21 cellular contexts compared by ENCODE assay signal in genomic region chr17:49834118-49834743, GRCh38. TPM values are rescaled to one million over a fixed set of nuclear protein-coding genes. Genes with fewer than 3 reads are reported as not detected.
DNase-seq lines count a peak whose midpoint lies in the region; ATAC-seq, FAIRE-seq and TF ChIP-seq lines count a peak whose summit lies in the region.
"Had no signal": no experiment of that assay in that cellular context is flagged by ENCODE, and none has a peak within 500 bp of the region (broad histone marks: within the 10 kb centered on the region; RNA-seq: fewer than 3 reads in every experiment).

No MANE protein-coding gene starts in this region.

- TF ChIP-seq RAD21 in HepG2 (CRISPR knock-in tag; IDR thresholded peaks at IDR 0.05) = no peak

- no peak for DNase-seq in HepG2 (ENCODE audit: low spot score)
- no peak for DNase-seq in right lobe of liver
- peak; percentile 25 to 68 for DNase-seq in dermis microvascular lymphatic vessel endothelial cell (ENCODE audit: low read depth in 2 of 2)
- peak; percentile 89 for DNase-seq in iris pigment epithelial cell (ENCODE audit: low read depth)
- DNase-seq in upper lobe of right lung = no peak
- no peak for DNase-seq in NCI-H526 treated with DMSO at 0.1 percent for 48 hours (lab: John Stamatoyannopoulos, UW)
- no peak for DNase-seq in NCI-H1436 (lab: John Stamatoyannopoulos, UW)
- DNase-seq: 8988T, C1 segment of cervical spinal cord, DND-41, GM23248, HCEC 1CT, KBM-7, NCI-H1048, NCI-H146, NCI-H2081, NCI-H82, PC-9 had no signal

- no peak for FAIRE-seq in HepG2 (lab: Jason Lieb, UNC)
- FAIRE-seq: G401.6 had no signal

- no peaks in the 10 kb centered on the region for H3K27me3 ChIP-seq in HepG2 (ENCODE audit: control insufficient read depth in 1 of 2, insufficient read depth in 2 of 2, low read length in 2 of 2)
- H3K27me3 ChIP-seq in right lobe of liver = no peaks in the 10 kb centered on the region
- H3K27me3 ChIP-seq in upper lobe of right lung = no peaks in the 10 kb centered on the region

- in situ Hi-C loops in HepG2 (cut with HindIII; ENCODE audit: extremely low pct_ligation_motif_present, low pct_unique_long_range_greater_than_20kb) = no loop called here

- no peaks in the 10 kb centered on the region for H3K79me2 ChIP-seq in HepG2 (ENCODE audit: insufficient read depth, low read length)

- H3K36me3 ChIP-seq in HepG2 (replicated peaks in 1 of 2; ENCODE audit: control insufficient read depth in 1 of 2, insufficient read depth in 2 of 2, low read length in 2 of 2) = peaks cover 1 to 23% of the 10 kb centered on the region in 2 experiments
- peaks cover 0 to 6% (median 3%) of the 10 kb centered on the region in 4 donors for H3K36me3 ChIP-seq in right lobe of liver
- peaks cover 29% of the 10 kb centered on the region for H3K36me3 ChIP-seq in upper lobe of right lung

- intact Hi-C loops in HepG2 (cut with micrococcal nuclease; ENCODE audit: unreplicated experiment) (no loop called here), right lobe of liver (cut with DNase I) (no loop called here), upper lobe of right lung (cut with DNase I) (no loop called here)

- CTCF ChIA-PET in HepG2 (lab: Yijun Ruan, JAX; ENCODE audit: low intra/inter-chr PET ratio, low total read pairs) = no interaction called here

- H3K4me3 ChIP-seq in HepG2 (replicated peaks in 1 of 3; ENCODE audit: insufficient read depth in 1 of 3, low read depth in 2 of 3, low read length in 3 of 3) (no peak overlapping the region), right lobe of liver (no peak overlapping the region), upper lobe of right lung (no peak overlapping the region)
- H3K4me3 ChIP-seq: GM23248, PC-9 had no signal

- H3K27ac ChIP-seq in HepG2 (ENCODE audit: extremely low read length, insufficient read depth, low read length) (no peak overlapping the region), right lobe of liver (no peak overlapping the region), upper lobe of right lung (peak overlapping the region; percentile 75)
- H3K27ac ChIP-seq: GM23248, PC-9 had no signal

- no peak overlapping the region for H2AFZ ChIP-seq in HepG2 (ENCODE audit: low read length)
- H2AFZ ChIP-seq: GM23248, PC-9 had no signal

- 96% methylated on average over 19 of the region's 19 CpGs for WGBS in HepG2 (ENCODE audit: low lambda C conversion rate)
- 98% methylated on average over 14 of the region's 19 CpGs for WGBS in right lobe of liver (ENCODE audit: insufficient coverage, low coverage, low lambda C conversion rate, missing lambda C conversion rate)

- POLR2A ChIA-PET in HepG2 (lab: Yijun Ruan, JAX) = no interaction called here

- no peaks in the 10 kb centered on the region for H4K20me1 ChIP-seq in HepG2 (ENCODE audit: insufficient read depth, low read length)

- TF ChIP-seq POLR2A in HepG2 (IDR thresholded peaks at IDR 0.05; ENCODE audit: insufficient read depth in 1 of 2, low read depth in 2 of 2, low read length in 2 of 2) (no peak), right lobe of liver (IDR thresholded peaks at IDR 0.05) (no peak)

- no peak for TF ChIP-seq CTCF in HepG2 (CRISPR knock-in tag; IDR thresholded peaks at IDR 0.05)
- no peak for TF ChIP-seq CTCF in right lobe of liver (IDR thresholded peaks at IDR 0.05)
- TF ChIP-seq CTCF in upper lobe of right lung (IDR thresholded peaks at IDR 0.05) = no peak

- TF ChIP-seq EP300 in HepG2 (IDR thresholded peaks at IDR 0.05; ENCODE audit: low read depth in 2 of 2, low read length in 2 of 2) = no peak
- no peak for TF ChIP-seq EP300 in HepG2 (CRISPR knock-in tag; IDR thresholded peaks at IDR 0.05; ENCODE audit: borderline replicate concordance)

- H3K9ac ChIP-seq in HepG2 (ENCODE audit: insufficient read depth, low read depth, low read length) = no peak overlapping the region
- H3K9ac ChIP-seq: GM23248 had no signal

- ATAC-seq in HepG2 (no peak), right lobe of liver (no peak), upper lobe of right lung (no peak), HG03097 (IDR thresholded peaks at IDR 0.05; ENCODE audit: low FRiP score, unreplicated experiment) (no peak)

- H3K9me3 ChIP-seq in HepG2 (ENCODE audit: low read length) (no peaks in the 10 kb centered on the region), right lobe of liver (no peaks in the 10 kb centered on the region), upper lobe of right lung (no peaks in the 10 kb centered on the region)

- BruUV-seq in HepG2 (replicated peaks; lab: Mats Ljungman, UMichigan) = no TSS peak

- H3K4me2 ChIP-seq in HepG2 (ENCODE audit: low read depth, low read length) = no peak overlapping the region
- H3K4me2 ChIP-seq: PC-9 had no signal

- H3K4me1 ChIP-seq in HepG2 (ENCODE audit: insufficient read depth, low read length) = peaks cover 19% of the 10 kb centered on the region
- peaks cover 0 to 11% (median 0%) of the 10 kb centered on the region in 4 donors for H3K4me1 ChIP-seq in right lobe of liver
- H3K4me1 ChIP-seq in upper lobe of right lung = peaks cover 47% of the 10 kb centered on the region

RNA-seq across cellular contexts. Expression of gene TAC4, which starts 13.6 kb away (rescaled TPM):
- not detected in 2 replicates for total RNA-seq in HepG2 (2016; rRNA removed; fragmentation: Illumina TruSeq; extraction: Trizol)
- total RNA-seq in HepG2 (2016; cell fraction: cytosol; rRNA removed; fragmentation: Illumina TruSeq; extraction: Trizol; ENCODE audit: low read depth) = not detected in 2 replicates
- not detected in 2 replicates for total RNA-seq in HepG2 (2016; cell fraction: insoluble cytoplasmic fraction; rRNA removed; fragmentation: Illumina TruSeq; extraction: Trizol)
- total RNA-seq in HepG2 (2016; cell fraction: membrane; rRNA removed; fragmentation: Illumina TruSeq; extraction: Trizol) = not detected in 2 replicates
- not detected in 2 replicates for total RNA-seq in HepG2 (2016; cell fraction: nucleus; rRNA removed; fragmentation: Illumina TruSeq; extraction: Trizol)
- polyA plus RNA-seq in HepG2 (2011; rRNA removed) = not detected in 2 replicates
- polyA plus RNA-seq in HepG2 (2011; cell fraction: cytosol; rRNA removed) = not detected in 2 replicates
- polyA plus RNA-seq in HepG2 (2011; cell fraction: nucleus; rRNA removed) = not detected in 2 replicates
- not detected in 2 replicates for polyA plus RNA-seq in HepG2 (2012)
- polyA plus RNA-seq in HepG2 (2016; cell fraction: cytosol; fragmentation: Illumina TruSeq; extraction: Trizol; ENCODE audit: low read depth) = not detected in 2 replicates
- polyA plus RNA-seq in HepG2 (2016; cell fraction: insoluble cytoplasmic fraction; fragmentation: Illumina TruSeq; extraction: Trizol; ENCODE audit: low read depth) = not detected in 2 replicates
- polyA plus RNA-seq in HepG2 (2016; cell fraction: membrane; fragmentation: Illumina TruSeq; extraction: Trizol; ENCODE audit: low read depth) = not detected in 2 replicates
- polyA plus RNA-seq in HepG2 (2016; cell fraction: nucleus; fragmentation: Illumina TruSeq; extraction: Trizol; ENCODE audit: insufficient read depth, low read depth) = not detected in 2 replicates
- not detected in 2 replicates for polyA minus RNA-seq in HepG2 (2011; rRNA and poly(A)+ RNA removed; ENCODE audit: low replicate concordance)
- not detected in 2 replicates for polyA minus RNA-seq in HepG2 (2011; cell fraction: cytosol; rRNA and poly(A)+ RNA removed)
- not detected in 2 replicates for polyA minus RNA-seq in HepG2 (2011; cell fraction: nucleus; rRNA and poly(A)+ RNA removed)
- not detected for total RNA-seq in right lobe of liver
- total RNA-seq in dermis microvascular lymphatic vessel endothelial cell = not detected in 2 replicates
- total RNA-seq in upper lobe of right lung = not detected
- total RNA-seq: GM23248, NCI-H460, PC-9 had no signal
- polyA plus RNA-seq: GM23248 had no signal

RNA-seq across cellular contexts. Expression of gene KAT7, which starts 45.8 kb away (rescaled TPM):
- total RNA-seq in HepG2 (2016; rRNA removed; fragmentation: Illumina TruSeq; extraction: Trizol) = 39.2 and 43.8 TPM in 2 replicates
- total RNA-seq in HepG2 (2016; cell fraction: cytosol; rRNA removed; fragmentation: Illumina TruSeq; extraction: Trizol; ENCODE audit: low read depth) = 7.5 and 9.1 TPM in 2 replicates
- total RNA-seq in HepG2 (2016; cell fraction: insoluble cytoplasmic fraction; rRNA removed; fragmentation: Illumina TruSeq; extraction: Trizol) = 38.8 and 41.1 TPM in 2 replicates
- 14.7 and 17.3 TPM in 2 replicates for total RNA-seq in HepG2 (2016; cell fraction: membrane; rRNA removed; fragmentation: Illumina TruSeq; extraction: Trizol)
- 47.4 and 58.4 TPM in 2 replicates for total RNA-seq in HepG2 (2016; cell fraction: nucleus; rRNA removed; fragmentation: Illumina TruSeq; extraction: Trizol)
- polyA plus RNA-seq in HepG2 (2011; rRNA removed) = 17.2 and 21.2 TPM in 2 replicates
- polyA plus RNA-seq in HepG2 (2011; cell fraction: cytosol; rRNA removed) = 11.2 and 13.2 TPM in 2 replicates
- 21.2 and 24.5 TPM in 2 replicates for polyA plus RNA-seq in HepG2 (2011; cell fraction: nucleus; rRNA removed)
- 16.5 and 22.9 TPM in 2 replicates for polyA plus RNA-seq in HepG2 (2012)
- 1.2 and 1.6 TPM in 2 replicates for polyA plus RNA-seq in HepG2 (2016; cell fraction: cytosol; fragmentation: Illumina TruSeq; extraction: Trizol; ENCODE audit: low read depth)
- polyA plus RNA-seq in HepG2 (2016; cell fraction: insoluble cytoplasmic fraction; fragmentation: Illumina TruSeq; extraction: Trizol; ENCODE audit: low read depth) = 35.8 and 38.8 TPM in 2 replicates
- polyA plus RNA-seq in HepG2 (2016; cell fraction: membrane; fragmentation: Illumina TruSeq; extraction: Trizol; ENCODE audit: low read depth) = 5.3 and 5.7 TPM in 2 replicates
- polyA plus RNA-seq in HepG2 (2016; cell fraction: nucleus; fragmentation: Illumina TruSeq; extraction: Trizol; ENCODE audit: insufficient read depth, low read depth) = 32.7 and 33.9 TPM in 2 replicates
- 35.4 and 40.6 TPM in 2 replicates for polyA minus RNA-seq in HepG2 (2011; rRNA and poly(A)+ RNA removed; ENCODE audit: low replicate concordance)
- polyA minus RNA-seq in HepG2 (2011; cell fraction: cytosol; rRNA and poly(A)+ RNA removed) = 20.4 and 21.7 TPM in 2 replicates
- 84.9 and 89.1 TPM in 2 replicates for polyA minus RNA-seq in HepG2 (2011; cell fraction: nucleus; rRNA and poly(A)+ RNA removed)
- 10 to 100 TPM; 10.8 to 21.3 (median 15.2) TPM for total RNA-seq in right lobe of liver
- total RNA-seq in dermis microvascular lymphatic vessel endothelial cell = 27.1 and 32.6 TPM in 2 replicates
- total RNA-seq in upper lobe of right lung = 61.4 TPM

Comparison
In these comparisons a context has a peak if more than half of its experiments do, and no peak if none do; other contexts are left out.
1. DNase-seq: peak in dermis microvascular lymphatic vessel endothelial cell (2 of 2) and iris pigment epithelial cell (single experiment); none in HepG2 (single experiment), right lobe of liver (0 of 3), upper lobe of right lung (single experiment), NCI-H526 treated with DMSO at 0.1 percent for 48 hours (single experiment) and NCI-H1436 (single experiment).